Comparison of ENCODE assay signal across 14 cellular contexts in genomic region chr14:104094056-104094708, GRCh38. TPM values are rescaled to one million over a fixed set of nuclear protein-coding genes. Genes with fewer than 3 reads are reported as not detected.
DNase-seq lines count a peak whose midpoint lies in the region; ATAC-seq and TF ChIP-seq lines count a peak whose summit lies in the region.
"Had no signal": no experiment of that assay in that cellular context is flagged by ENCODE, and none has a peak within 500 bp of the region (broad histone marks: within the 10 kb centered on the region; RNA-seq: fewer than 3 reads in every experiment).

No MANE protein-coding gene starts in this region.

- 75 to 78% methylated on average over 12 to 20 of the region's 20 CpGs for WGBS in endodermal cell (ENCODE audit: insufficient coverage in 1 of 2, insufficient read length in 1 of 2), 2 experiments

- in situ Hi-C loops in gastrocnemius medialis (cut with MboI; ENCODE audit: low sequenced_read_pairs in 4 of 4), result no loop called here

- no peak for TF ChIP-seq POLR2A in gastrocnemius medialis (IDR thresholded peaks at IDR 0.05)

- H3K36me3 Mint-ChIP-seq in activated CD8-positive, alpha-beta T cell treated with anti-CD3 and anti-CD28 coated beads for 36 hours (ENCODE audit: low read depth), result no peaks in the 10 kb centered on the region
- no peaks in the 10 kb centered on the region for H3K36me3 Mint-ChIP-seq in activated CD8-positive, alpha-beta T cell treated with anti-CD3 and anti-CD28 coated beads, Interleukin-2, amount 10 ng/mL, durations not matched to agents 7 days and 5 days (ENCODE audit: low read depth)
- H3K36me3 Mint-ChIP-seq in endodermal cell (ENCODE audit: low read depth), result no peaks in the 10 kb centered on the region
- H3K36me3 Mint-ChIP-seq: CD14-positive monocyte had no signal

- CTCF ChIA-PET in activated CD8-positive, alpha-beta T cell treated with anti-CD3 and anti-CD28 coated beads for 36 hours (lab: Charles Lee), result interaction anchor here (0.9 to 2.3 kb wide), 9 partner anchors 9 to 534 kb away, joined by 3 to 9 read pairs (median 4); no protein-coding TSS in a partner anchor
- CTCF ChIA-PET in activated CD8-positive, alpha-beta T cell treated with anti-CD3 and anti-CD28 coated beads, Interleukin-2, amount 10 ng/mL, durations not matched to agents 7 days and 5 days (lab: Charles Lee), result interaction anchor here (1.3 to 3.7 kb wide), 3 partner anchors 15 to 470 kb away, joined by 3 to 25 read pairs (median 7); no protein-coding TSS in a partner anchor

- no peaks in the 10 kb centered on the region for H3K9me3 Mint-ChIP-seq in activated CD8-positive, alpha-beta T cell treated with anti-CD3 and anti-CD28 coated beads for 36 hours
- H3K9me3 Mint-ChIP-seq in activated CD8-positive, alpha-beta T cell treated with anti-CD3 and anti-CD28 coated beads, Interleukin-2, amount 10 ng/mL, durations not matched to agents 7 days and 5 days (ENCODE audit: insufficient read depth), result no peaks in the 10 kb centered on the region
- H3K9me3 Mint-ChIP-seq in endodermal cell, result no peaks in the 10 kb centered on the region
- H3K9me3 Mint-ChIP-seq: activated T-helper 1 cell treated with anti-CD3 and anti-CD28 coated beads, Interleukin-12 subunit alpha, Interleukin-12 subunit beta, Interleukin-2, Interleukin-4 antibody, amounts not matched to agents 30 ng/mL and 10 ng/mL and 1 ng/mL, durations not matched to agents 14 hours and 24 hours and 36 hours; CD14-positive monocyte; nephron; T-helper 1 cell treated with Interleukin-12 subunit alpha and Interleukin-12 subunit beta and Interleukin-4 antibody, amounts not matched to agents 30 μg/mL and 1 μg/mL, for 36 hours had no signal

- DNase-seq in activated CD8-positive, alpha-beta T cell treated with anti-CD3 and anti-CD28 coated beads for 36 hours, result peak; percentile 14
- DNase-seq in activated CD8-positive, alpha-beta T cell treated with anti-CD3 and anti-CD28 coated beads, Interleukin-2, amount 10 ng/mL, durations not matched to agents 7 days and 5 days, result no peak
- DNase-seq in NT2/D1 (ENCODE audit: low read depth, low spot score) (no peak), endodermal cell (no peak), retinal pigment epithelial cell (ENCODE audit: low read depth) (no peak), Ammon's horn (ENCODE audit: low spot score) (no peak), dorsolateral prefrontal cortex (no peak), gastrocnemius medialis (no peak)

- no peak overlapping the region for H3K4me3 Mint-ChIP-seq in activated CD8-positive, alpha-beta T cell treated with anti-CD3 and anti-CD28 coated beads for 36 hours
- H3K4me3 Mint-ChIP-seq in activated CD8-positive, alpha-beta T cell treated with anti-CD3 and anti-CD28 coated beads, Interleukin-2, amount 10 ng/mL, durations not matched to agents 7 days and 5 days, result no peak overlapping the region
- H3K4me3 Mint-ChIP-seq in endodermal cell, result no peak overlapping the region
- H3K4me3 Mint-ChIP-seq: activated T-helper 1 cell treated with anti-CD3 and anti-CD28 coated beads, Interleukin-12 subunit alpha, Interleukin-12 subunit beta, Interleukin-2, Interleukin-4 antibody, amounts not matched to agents 30 ng/mL and 10 ng/mL and 1 ng/mL, durations not matched to agents 14 hours and 24 hours and 36 hours; CD14-positive monocyte; nephron; T-helper 1 cell treated with Interleukin-12 subunit alpha and Interleukin-12 subunit beta and Interleukin-4 antibody, amounts not matched to agents 30 μg/mL and 1 μg/mL, for 36 hours had no signal

- peaks cover 3% of the 10 kb centered on the region for H3K4me1 Mint-ChIP-seq in activated CD8-positive, alpha-beta T cell treated with anti-CD3 and anti-CD28 coated beads for 36 hours (ENCODE audit: low read depth)
- peaks cover 4% of the 10 kb centered on the region for H3K4me1 Mint-ChIP-seq in activated CD8-positive, alpha-beta T cell treated with anti-CD3 and anti-CD28 coated beads, Interleukin-2, amount 10 ng/mL, durations not matched to agents 7 days and 5 days (ENCODE audit: low read depth)
- H3K4me1 Mint-ChIP-seq in endodermal cell, result peaks cover 5% of the 10 kb centered on the region
- H3K4me1 Mint-ChIP-seq: nephron had no signal

- intact Hi-C loops in activated CD8-positive, alpha-beta T cell treated with anti-CD3 and anti-CD28 coated beads for 36 hours (cut with micrococcal nuclease), result no loop called here
- intact Hi-C loops in dorsolateral prefrontal cortex (cut with DNase I), result no loop called here
- intact Hi-C loops in gastrocnemius medialis (cut with DNase I; ENCODE audit: low total_unique reads), result no loop called here

- no peaks in the 10 kb centered on the region; the same call in 1 of the 2 replicates for H3K9me3 ChIP-seq in NT2/D1 (ENCODE audit: insufficient read depth, low read length)
- no peaks in the 10 kb centered on the region for H3K9me3 ChIP-seq in endodermal cell (ENCODE audit: control insufficient read depth, low read length)
- no peaks in the 10 kb centered on the region for H3K9me3 ChIP-seq in gastrocnemius medialis
- H3K9me3 ChIP-seq: psoas muscle, thoracic aorta had no signal

- H3K27ac ChIP-seq in endodermal cell (ENCODE audit: low read depth, low read length) (no peak overlapping the region), dorsolateral prefrontal cortex (no peak overlapping the region), gastrocnemius medialis (no peak overlapping the region)
- H3K27ac ChIP-seq: psoas muscle, thoracic aorta had no signal

- H3K9ac ChIP-seq in NT2/D1 (ENCODE audit: insufficient read length, low read depth) (peak overlapping the region; percentile 50), endodermal cell (ENCODE audit: extremely low read depth, low read length, poor library complexity, severe bottlenecking) (no peak overlapping the region)

- POLR2A ChIA-PET in activated CD8-positive, alpha-beta T cell treated with anti-CD3 and anti-CD28 coated beads for 36 hours (lab: Charles Lee), result no interaction called here
- POLR2A ChIA-PET in activated CD8-positive, alpha-beta T cell treated with anti-CD3 and anti-CD28 coated beads, Interleukin-2, amount 10 ng/mL, durations not matched to agents 7 days and 5 days (lab: Charles Lee), result interaction anchor here (0.7 kb wide), 1 partner anchor 413 kb away, joined by 3 read pairs; no protein-coding TSS in a partner anchor

- H3K4me3 ChIP-seq in NT2/D1 (ENCODE audit: insufficient read length, low read depth) (no peak overlapping the region), endodermal cell (ENCODE audit: low read length) (no peak overlapping the region), retinal pigment epithelial cell (ENCODE audit: low read length) (no peak overlapping the region), dorsolateral prefrontal cortex (no peak overlapping the region), gastrocnemius medialis (no peak overlapping the region)
- H3K4me3 ChIP-seq: psoas muscle, thoracic aorta had no signal

- no peaks in the 10 kb centered on the region for H3K36me3 ChIP-seq in NT2/D1 (ENCODE audit: insufficient read depth, insufficient read length, low read length)
- H3K36me3 ChIP-seq in endodermal cell (ENCODE audit: control insufficient read depth, insufficient read depth, low read length), result no peaks in the 10 kb centered on the region
- no peaks in the 10 kb centered on the region for H3K36me3 ChIP-seq in gastrocnemius medialis
- H3K36me3 ChIP-seq: thoracic aorta had no signal

- no peak for TF ChIP-seq CTCF in activated CD8-positive, alpha-beta T cell treated with anti-CD3 and anti-CD28 coated beads for 36 hours (IDR thresholded peaks at IDR 0.05)
- no peak for TF ChIP-seq CTCF in endodermal cell (conservative IDR thresholded peaks at IDR 0.05)
- TF ChIP-seq CTCF in retinal pigment epithelial cell (conservative IDR thresholded peaks at IDR 0.05; ENCODE audit: low read depth, low read length), result peak; percentile 9
- no peak for TF ChIP-seq CTCF in dorsolateral prefrontal cortex (IDR thresholded peaks at IDR 0.05 in 54 of 56, conservative IDR thresholded peaks at IDR 0.05 in 2 of 56; ENCODE audit: low read depth in 1 of 56, partially characterized antibody in 56 of 56)
- no peak for TF ChIP-seq CTCF in gastrocnemius medialis (IDR thresholded peaks at IDR 0.05 in 4 of 5, conservative IDR thresholded peaks at IDR 0.05 in 1 of 5)

- H3K27ac Mint-ChIP-seq in activated CD8-positive, alpha-beta T cell treated with anti-CD3 and anti-CD28 coated beads for 36 hours, result no peak overlapping the region
- H3K27ac Mint-ChIP-seq in activated CD8-positive, alpha-beta T cell treated with anti-CD3 and anti-CD28 coated beads, Interleukin-2, amount 10 ng/mL, durations not matched to agents 7 days and 5 days, result no peak overlapping the region
- peak overlapping the region; percentile 55 for H3K27ac Mint-ChIP-seq in endodermal cell
- H3K27ac Mint-ChIP-seq: activated T-helper 1 cell treated with anti-CD3 and anti-CD28 coated beads, Interleukin-12 subunit alpha, Interleukin-12 subunit beta, Interleukin-2, Interleukin-4 antibody, amounts not matched to agents 30 ng/mL and 10 ng/mL and 1 ng/mL, durations not matched to agents 14 hours and 24 hours and 36 hours; nephron; T-helper 1 cell treated with Interleukin-12 subunit alpha and Interleukin-12 subunit beta and Interleukin-4 antibody, amounts not matched to agents 30 μg/mL and 1 μg/mL, for 36 hours had no signal

- no peaks in the 10 kb centered on the region for H3K27me3 Mint-ChIP-seq in activated CD8-positive, alpha-beta T cell treated with anti-CD3 and anti-CD28 coated beads for 36 hours
- no peaks in the 10 kb centered on the region for H3K27me3 Mint-ChIP-seq in activated CD8-positive, alpha-beta T cell treated with anti-CD3 and anti-CD28 coated beads, Interleukin-2, amount 10 ng/mL, durations not matched to agents 7 days and 5 days (ENCODE audit: low read depth)
- H3K27me3 Mint-ChIP-seq in endodermal cell (ENCODE audit: insufficient read depth), result peaks cover 3% of the 10 kb centered on the region

- H3K4me1 ChIP-seq in NT2/D1 (ENCODE audit: insufficient read depth, insufficient read length) (peaks cover 11% of the 10 kb centered on the region), endodermal cell (ENCODE audit: control insufficient read depth, insufficient read depth, low read length) (no peaks in the 10 kb centered on the region), gastrocnemius medialis (no peaks in the 10 kb centered on the region)
- H3K4me1 ChIP-seq: psoas muscle had no signal

- no peak for ATAC-seq in activated CD8-positive, alpha-beta T cell treated with anti-CD3 and anti-CD28 coated beads for 36 hours
- ATAC-seq in activated CD8-positive, alpha-beta T cell treated with anti-CD3 and anti-CD28 coated beads, Interleukin-2, amount 10 ng/mL, durations not matched to agents 7 days and 5 days, result no peak
- ATAC-seq in gastrocnemius medialis, result no peak

- no peaks in the 10 kb centered on the region for H3K27me3 ChIP-seq in NT2/D1 (ENCODE audit: insufficient read depth, insufficient read length)
- H3K27me3 ChIP-seq in endodermal cell (ENCODE audit: control insufficient read depth, insufficient read depth, low read length, poor library complexity, severe bottlenecking), result no peaks in the 10 kb centered on the region
- peaks cover 0 to 8% (median 0%) of the 10 kb centered on the region in 45 donors for H3K27me3 ChIP-seq in dorsolateral prefrontal cortex
- H3K27me3 ChIP-seq in gastrocnemius medialis, result peaks cover 0 to 12% (median 7%) of the 10 kb centered on the region in 3 donors

RNA-seq across cellular contexts. Expression of gene ASPG, which starts 8.7 kb away (rescaled TPM):
- not detected for total RNA-seq in activated CD8-positive, alpha-beta T cell treated with anti-CD3 and anti-CD28 coated beads for 36 hours
- total RNA-seq in activated CD8-positive, alpha-beta T cell treated with anti-CD3 and anti-CD28 coated beads, Interleukin-2, amount 10 ng/mL, durations not matched to agents 7 days and 5 days, result not detected
- total RNA-seq in endodermal cell (1 to 10 TPM in 1 of 2 donors, under 1 TPM in 1; 0.71 to 1.4 TPM), dorsolateral prefrontal cortex (1 to 10 TPM in 43 of 120 experiments, under 1 TPM in 76, not detected in 1; 0.11 to 3.8 (median 0.84) TPM), gastrocnemius medialis (under 1 TPM in 1 of 4 donors, not detected in 3; 0.20 TPM)
- 0.32 TPM for polyA plus RNA-seq in endodermal cell (2013, experiment 1 of 2)
- polyA plus RNA-seq in endodermal cell (2013, experiment 2 of 2), result 0.33 TPM
- total RNA-seq: activated T-helper 1 cell treated with anti-CD3 and anti-CD28 coated beads, Interleukin-12 subunit alpha, Interleukin-12 subunit beta, Interleukin-2, Interleukin-4 antibody, amounts not matched to agents 30 ng/mL and 10 ng/mL and 1 ng/mL, durations not matched to agents 14 hours and 24 hours and 36 hours had no signal
- polyA plus RNA-seq: CD14-positive monocyte had no signal

RNA-seq across cellular contexts. Expression of gene KIF26A, which starts 44.2 kb away (rescaled TPM):
- total RNA-seq in activated CD8-positive, alpha-beta T cell treated with anti-CD3 and anti-CD28 coated beads for 36 hours, result under 1 TPM; 0.59 to 0.65 TPM
- under 1 TPM; 0.26 TPM for total RNA-seq in activated CD8-positive, alpha-beta T cell treated with anti-CD3 and anti-CD28 coated beads, Interleukin-2, amount 10 ng/mL, durations not matched to agents 7 days and 5 days
- total RNA-seq in endodermal cell, result 10 to 100 TPM; 36.7 to 54.8 TPM
- polyA plus RNA-seq in endodermal cell (2013, experiment 1 of 2), result 9.9 TPM
- 8.4 TPM for polyA plus RNA-seq in endodermal cell (2013, experiment 2 of 2)
- total RNA-seq in dorsolateral prefrontal cortex, result 1 to 10 TPM in 119 of 120 experiments, under 1 TPM in 1; 0.89 to 5.4 (median 2.5) TPM
- total RNA-seq in gastrocnemius medialis, result 1 to 10 TPM in 3 of 4 donors, under 1 TPM in 1; 0.59 to 3.3 (median 1.5) TPM
- polyA plus RNA-seq: CD14-positive monocyte had no signal

Comparison
In these comparisons a context has a peak if more than half of its experiments do, and no peak if none do; other contexts are left out.
1. RNA of gene KIF26A, which starts 44.2 kb away (total RNA-seq): 36.7 to 54.8 TPM in endodermal cell; 0.89 to 5.4 TPM in dorsolateral prefrontal cortex, 0.59 to 3.3 TPM in gastrocnemius medialis, 0.59 to 0.65 TPM in activated CD8-positive, alpha-beta T cell treated with anti-CD3 and anti-CD28 coated beads for 36 hours and 0.26 TPM in activated CD8-positive, alpha-beta T cell treated with anti-CD3 and anti-CD28 coated beads, Interleukin-2, amount 10 ng/mL, durations not matched to agents 7 days and 5 days; every median in the first group is over 4 times any median in the second.